ENCODE assay signal across 20 cellular contexts in genomic region chr11:72687326-72687725, GRCh38. TPM values are rescaled to one million over a fixed set of nuclear protein-coding genes. Genes with fewer than 3 reads are reported as not detected.
A peak's percentile ranks its signal among the peaks of the same experiment; 100 is the strongest.
DNase-seq lines count a peak whose midpoint lies in the region; ATAC-seq and TF ChIP-seq lines count a peak whose summit lies in the region.
"Had no signal": no experiment of that assay in that cellular context is flagged by ENCODE, and none has a peak within 500 bp of the region (broad histone marks: within the 10 kb centered on the region; RNA-seq: fewer than 3 reads in every experiment).

No MANE protein-coding gene starts in this region.

- no peak for ATAC-seq in CD4-positive, CD25-positive, alpha-beta regulatory T cell (ENCODE audit: low read depth in 2 of 2)
- no peak for ATAC-seq in CD8-positive, alpha-beta T cell
- no peak for ATAC-seq in effector memory CD8-positive, alpha-beta T cell (replicated peaks)
- ATAC-seq in HG02981 (IDR thresholded peaks at IDR 0.05; ENCODE audit: unreplicated experiment) (no peak), HG03025 (IDR thresholded peaks at IDR 0.05; ENCODE audit: low FRiP score, unreplicated experiment) (no peak)
- ATAC-seq: GM12878, K562 had no signal

- H3K23ac ChIP-seq in neuronal stem cell (ENCODE audit: low read depth, low read length, poor library complexity), result peak overlapping the region; percentile 8

- H2BK12ac ChIP-seq in neuronal stem cell (ENCODE audit: low read length), result no peak overlapping the region

- no peaks in the 10 kb centered on the region for H3K79me1 ChIP-seq in neuronal stem cell (ENCODE audit: low read depth, low read length)

- H3K4me3 Mint-ChIP-seq in CD4-positive, CD25-positive, alpha-beta regulatory T cell, result no peak overlapping the region
- H3K4me3 Mint-ChIP-seq in CD8-positive, alpha-beta T cell, result no peak overlapping the region
- no peak overlapping the region for H3K4me3 Mint-ChIP-seq in effector memory CD8-positive, alpha-beta T cell

- H2BK120ac ChIP-seq in neuronal stem cell (ENCODE audit: low read depth, low read length), result no peak overlapping the region

- CTCF ChIA-PET in CD8-positive, alpha-beta T cell (lab: Charles Lee), result no interaction called here

- H3K27me3 ChIP-seq in CD4-positive, CD25-positive, alpha-beta regulatory T cell (ENCODE audit: control insufficient read depth, insufficient read depth, low read length), result no peaks in the 10 kb centered on the region
- no peaks in the 10 kb centered on the region for H3K27me3 ChIP-seq in CD8-positive, alpha-beta T cell (ENCODE audit: insufficient read depth, low read length)
- no peaks in the 10 kb centered on the region for H3K27me3 ChIP-seq in neuronal stem cell (ENCODE audit: control insufficient read depth in 3 of 3, insufficient read depth in 3 of 3, low read depth in 1 of 3, low read length in 3 of 3)

- H3K4me1 Mint-ChIP-seq in CD4-positive, CD25-positive, alpha-beta regulatory T cell, result peaks cover 0 to 16% (median 8%) of the 10 kb centered on the region in 4 donors
- peaks cover 15% of the 10 kb centered on the region for H3K4me1 Mint-ChIP-seq in CD8-positive, alpha-beta T cell (ENCODE audit: low read depth)
- H3K4me1 Mint-ChIP-seq in effector memory CD8-positive, alpha-beta T cell (ENCODE audit: low read depth in 2 of 2), result peaks cover 20 to 23% of the 10 kb centered on the region in 2 donors

- H4K8ac ChIP-seq in neuronal stem cell (ENCODE audit: low read depth, low read length), result no peak overlapping the region

- no peak overlapping the region for H3K27ac ChIP-seq in CD4-positive, CD25-positive, alpha-beta regulatory T cell (ENCODE audit: insufficient read depth, low read length, poor library complexity, severe bottlenecking)
- H3K27ac ChIP-seq in CD8-positive, alpha-beta T cell (ENCODE audit: low read depth, low read length), result no peak overlapping the region
- H3K27ac ChIP-seq in neuronal stem cell (replicated peaks; ENCODE audit: low read length), result no peak overlapping the region
- H3K27ac ChIP-seq: thoracic aorta, VCaP had no signal

- no CpG with 5 or more reads among the region's 7 CpGs for WGBS in neuronal stem cell (ENCODE audit: extremely low coverage in 2 of 2, insufficient read length in 2 of 2, insufficient replicate concordance in 1 of 2), 2 donors

- peak overlapping the region; percentile 64 for H3K9ac ChIP-seq in neuronal stem cell (ENCODE audit: low read depth, low read length, poor library complexity)

- H3K4ac ChIP-seq in neuronal stem cell (ENCODE audit: low read length), result no peak overlapping the region

- peaks cover 49% of the 10 kb centered on the region for H3K36me3 ChIP-seq in CD4-positive, CD25-positive, alpha-beta regulatory T cell (ENCODE audit: control insufficient read depth, insufficient read depth, low read length)
- peaks cover 33% of the 10 kb centered on the region for H3K36me3 ChIP-seq in CD8-positive, alpha-beta T cell (ENCODE audit: insufficient read depth, low read length)
- peaks cover 4 to 15% of the 10 kb centered on the region in 2 donors for H3K36me3 ChIP-seq in neuronal stem cell (replicated peaks in 1 of 2; ENCODE audit: control insufficient read depth in 2 of 2, insufficient read depth in 2 of 2, low read length in 2 of 2)

- H3K9me3 ChIP-seq in CD4-positive, CD25-positive, alpha-beta regulatory T cell (ENCODE audit: control insufficient read depth in 2 of 2, low read length in 2 of 2), result no peaks in the 10 kb centered on the region
- no peaks in the 10 kb centered on the region for H3K9me3 ChIP-seq in CD8-positive, alpha-beta T cell (ENCODE audit: low read length)
- no peaks in the 10 kb centered on the region for H3K9me3 ChIP-seq in neuronal stem cell (replicated peaks in 1 of 2; ENCODE audit: control insufficient read depth in 2 of 2, insufficient read depth in 1 of 2, low read depth in 1 of 2, low read length in 2 of 2)
- H3K9me3 ChIP-seq: thoracic aorta had no signal

- no peak overlapping the region for H3K18ac ChIP-seq in neuronal stem cell (ENCODE audit: low read length)

- peak overlapping the region in 2 of 3 donors; percentile 39 to 82 for H3K27ac Mint-ChIP-seq in CD4-positive, CD25-positive, alpha-beta regulatory T cell
- H3K27ac Mint-ChIP-seq in CD8-positive, alpha-beta T cell, result peak overlapping the region; percentile 69
- peak overlapping the region; percentile 56 to 74 for H3K27ac Mint-ChIP-seq in effector memory CD8-positive, alpha-beta T cell

- no peaks in the 10 kb centered on the region for H3K27me3 Mint-ChIP-seq in CD4-positive, CD25-positive, alpha-beta regulatory T cell
- no peaks in the 10 kb centered on the region for H3K27me3 Mint-ChIP-seq in CD8-positive, alpha-beta T cell (ENCODE audit: low read depth)
- no peaks in the 10 kb centered on the region for H3K27me3 Mint-ChIP-seq in effector memory CD8-positive, alpha-beta T cell
- H3K27me3 Mint-ChIP-seq: activated naive CD4-positive, alpha-beta T cell treated with anti-CD3 and anti-CD28 coated beads, Interleukin-2, amount 50 U/mL, for 24 hours; progenitor cell of endocrine pancreas had no signal

- no peak overlapping the region for H2BK5ac ChIP-seq in neuronal stem cell (ENCODE audit: low read length)

- no peak for TF ChIP-seq CTCF in CD8-positive, alpha-beta T cell (IDR thresholded peaks at IDR 0.05)

- no peak overlapping the region for H2AK5ac ChIP-seq in neuronal stem cell (ENCODE audit: low read depth, low read length)

- no peak overlapping the region for H2BK15ac ChIP-seq in neuronal stem cell (ENCODE audit: low read length)

- no peak for DNase-seq in CD4-positive, CD25-positive, alpha-beta regulatory T cell
- no peak for DNase-seq in CD8-positive, alpha-beta T cell
- DNase-seq in effector memory CD8-positive, alpha-beta T cell, result no peak
- DNase-seq in neuronal stem cell (ENCODE audit: low spot score), result no peak
- DNase-seq in KBM-7, result no peak
- DNase-seq in NCI-H774 (lab: John Stamatoyannopoulos, UW), result no peak
- DNase-seq: DND-41; effector memory CD4-positive, alpha-beta T cell; MM.1S; NCI-H1417 treated with DMSO at 0.1 percent for 48 hours; stimulated activated CD4-positive, alpha-beta T cell treated with anti-CD3 and anti-CD28 coated beads, Interleukin-2, amount 100 ng/mL, for 24 hours; stimulated activated naive CD4-positive, alpha-beta T cell had no signal

- intact Hi-C loops in CD8-positive, alpha-beta T cell (cut with DNase I, micrococcal nuclease), result no loop called here

- no peak overlapping the region for H2AFZ ChIP-seq in neuronal stem cell (ENCODE audit: low read length)

- H4K91ac ChIP-seq in neuronal stem cell (ENCODE audit: low read depth, low read length, poor library complexity), result no peak overlapping the region

- no peaks in the 10 kb centered on the region for H3K4me1 ChIP-seq in CD4-positive, CD25-positive, alpha-beta regulatory T cell (ENCODE audit: control insufficient read depth, insufficient read depth, low read length, poor library complexity, severe bottlenecking)
- peaks cover 6% of the 10 kb centered on the region for H3K4me1 ChIP-seq in CD8-positive, alpha-beta T cell (ENCODE audit: insufficient read depth, low read length)
- H3K4me1 ChIP-seq in neuronal stem cell (ENCODE audit: control insufficient read depth in 2 of 2, insufficient read depth in 1 of 2, low read depth in 1 of 2, low read length in 2 of 2), result peaks cover 0 to 4% of the 10 kb centered on the region in 2 donors

- peaks cover 35% of the 10 kb centered on the region for H3K36me3 Mint-ChIP-seq in CD4-positive, CD25-positive, alpha-beta regulatory T cell
- peaks cover 66% of the 10 kb centered on the region for H3K36me3 Mint-ChIP-seq in CD8-positive, alpha-beta T cell
- H3K36me3 Mint-ChIP-seq in effector memory CD8-positive, alpha-beta T cell (ENCODE audit: insufficient read depth), result peaks cover 51% of the 10 kb centered on the region

- in situ Hi-C loops in KBM-7 (cut with MboI; ENCODE audit: low pct_unique_long_range_greater_than_20kb, low sequenced_read_pairs), result no loop called here

- H3K9me3 Mint-ChIP-seq in CD4-positive, CD25-positive, alpha-beta regulatory T cell, result no peaks in the 10 kb centered on the region
- no peaks in the 10 kb centered on the region for H3K9me3 Mint-ChIP-seq in CD8-positive, alpha-beta T cell
- H3K9me3 Mint-ChIP-seq in effector memory CD8-positive, alpha-beta T cell, result no peaks in the 10 kb centered on the region
- H3K9me3 Mint-ChIP-seq: activated naive CD4-positive, alpha-beta T cell treated with anti-CD3 and anti-CD28 coated beads, Interleukin-2, amount 50 U/mL, for 24 hours had no signal

- no peak overlapping the region for H3K4me2 ChIP-seq in neuronal stem cell (ENCODE audit: insufficient read depth, low read length, poor library complexity, severe bottlenecking)

- POLR2A ChIA-PET in CD8-positive, alpha-beta T cell (lab: Charles Lee), result no interaction called here

- no peak overlapping the region for H3K4me3 ChIP-seq in CD4-positive, CD25-positive, alpha-beta regulatory T cell (ENCODE audit: low read depth, low read length)
- H3K4me3 ChIP-seq in CD8-positive, alpha-beta T cell (ENCODE audit: low read depth, low read length), result no peak overlapping the region
- H3K4me3 ChIP-seq in neuronal stem cell (ENCODE audit: low read length in 2 of 2), result no peak overlapping the region
- H3K4me3 ChIP-seq: GM12878, K562, thoracic aorta had no signal

- H3K14ac ChIP-seq in neuronal stem cell (ENCODE audit: low read length), result no peak overlapping the region

RNA-seq across cellular contexts. Expression of gene PDE2A, which starts 13.1 kb away (rescaled TPM):
- 6.7 TPM for total RNA-seq in CD4-positive, CD25-positive, alpha-beta regulatory T cell
- not detected for polyA plus RNA-seq in CD4-positive, CD25-positive, alpha-beta regulatory T cell
- total RNA-seq in CD8-positive, alpha-beta T cell, result 1 to 10 TPM; 3.8 to 4.2 TPM
- polyA plus RNA-seq in neuronal stem cell (2013, experiment 1 of 2), result 1.7 TPM
- polyA plus RNA-seq in neuronal stem cell (2013, experiment 2 of 2), result 1.7 TPM
